12 cellular contexts compared by ENCODE assay signal in genomic region chr12:107558141-107558815, GRCh38.
"Had no signal": no experiment of that assay in that cellular context is flagged by ENCODE, and none has a peak within 500 bp of the region (broad histone marks: within the 10 kb centered on the region; RNA-seq: fewer than 3 reads in every experiment).

No MANE protein-coding gene starts in this region.

- H3K4me1 ChIP-seq: tibial artery had no signal

- H3K4me3 ChIP-seq: tibial artery had no signal

- H3K4me1 Mint-ChIP-seq: natural killer cell had no signal

- H3K27me3 Mint-ChIP-seq: activated CD4-positive, alpha-beta T cell treated with anti-CD3 and anti-CD28 coated beads, Interleukin-2, amount 10 ng/mL, durations not matched to agents 7 days and 5 days had no signal

- H3K27ac Mint-ChIP-seq: activated CD4-positive, alpha-beta T cell treated with anti-CD3 and anti-CD28 coated beads, Interleukin-2, amount 10 ng/mL, durations not matched to agents 7 days and 5 days; natural killer cell; stimulated activated effector memory CD8-positive, alpha-beta T cell treated with anti-CD3 and anti-CD28 coated beads, Interleukin-12 subunit alpha, Interleukin-12 subunit beta, amount 100 ng/mL, for 72 hours had no signal

- H3K27ac ChIP-seq: foreskin keratinocyte, tibial artery had no signal

- ATAC-seq: foreskin keratinocyte; natural killer cell; stimulated activated effector memory CD8-positive, alpha-beta T cell treated with anti-CD3 and anti-CD28 coated beads, Interleukin-12 subunit alpha, Interleukin-12 subunit beta, amount 100 ng/mL, for 72 hours had no signal

- DNase-seq: activated CD4-positive, alpha-beta T cell treated with anti-CD3 and anti-CD28 coated beads, Interleukin-2, amount 10 ng/mL, durations not matched to agents 7 days and 5 days; activated naive CD4-positive, alpha-beta T cell treated with Interleukin-2 at 50 U/mL for 16 hours; aorta; cortex of kidney; effector CD4-positive, alpha-beta T cell; foreskin keratinocyte; mesenchymal stem cell; natural killer cell; posterior cingulate gyrus; retina; tibial artery had no signal

- H3K4me3 Mint-ChIP-seq: activated CD4-positive, alpha-beta T cell treated with anti-CD3 and anti-CD28 coated beads, Interleukin-2, amount 10 ng/mL, durations not matched to agents 7 days and 5 days; natural killer cell; stimulated activated effector memory CD8-positive, alpha-beta T cell treated with anti-CD3 and anti-CD28 coated beads, Interleukin-12 subunit alpha, Interleukin-12 subunit beta, amount 100 ng/mL, for 72 hours had no signal

- H3K36me3 Mint-ChIP-seq: natural killer cell; stimulated activated effector memory CD8-positive, alpha-beta T cell treated with anti-CD3 and anti-CD28 coated beads, Interleukin-12 subunit alpha, Interleukin-12 subunit beta, amount 100 ng/mL, for 72 hours had no signal

- H3K9me3 Mint-ChIP-seq: activated CD4-positive, alpha-beta T cell treated with anti-CD3 and anti-CD28 coated beads, Interleukin-2, amount 10 ng/mL, durations not matched to agents 7 days and 5 days; natural killer cell; stimulated activated effector memory CD8-positive, alpha-beta T cell treated with anti-CD3 and anti-CD28 coated beads, Interleukin-12 subunit alpha, Interleukin-12 subunit beta, amount 100 ng/mL, for 72 hours had no signal

- H3K36me3 ChIP-seq: tibial artery had no signal

- H3K27me3 ChIP-seq: foreskin keratinocyte, tibial artery had no signal

- H3K9me3 ChIP-seq: tibial artery had no signal
